Comparison of ENCODE assay signal across 8 cellular contexts in the genomic region with DNA sequence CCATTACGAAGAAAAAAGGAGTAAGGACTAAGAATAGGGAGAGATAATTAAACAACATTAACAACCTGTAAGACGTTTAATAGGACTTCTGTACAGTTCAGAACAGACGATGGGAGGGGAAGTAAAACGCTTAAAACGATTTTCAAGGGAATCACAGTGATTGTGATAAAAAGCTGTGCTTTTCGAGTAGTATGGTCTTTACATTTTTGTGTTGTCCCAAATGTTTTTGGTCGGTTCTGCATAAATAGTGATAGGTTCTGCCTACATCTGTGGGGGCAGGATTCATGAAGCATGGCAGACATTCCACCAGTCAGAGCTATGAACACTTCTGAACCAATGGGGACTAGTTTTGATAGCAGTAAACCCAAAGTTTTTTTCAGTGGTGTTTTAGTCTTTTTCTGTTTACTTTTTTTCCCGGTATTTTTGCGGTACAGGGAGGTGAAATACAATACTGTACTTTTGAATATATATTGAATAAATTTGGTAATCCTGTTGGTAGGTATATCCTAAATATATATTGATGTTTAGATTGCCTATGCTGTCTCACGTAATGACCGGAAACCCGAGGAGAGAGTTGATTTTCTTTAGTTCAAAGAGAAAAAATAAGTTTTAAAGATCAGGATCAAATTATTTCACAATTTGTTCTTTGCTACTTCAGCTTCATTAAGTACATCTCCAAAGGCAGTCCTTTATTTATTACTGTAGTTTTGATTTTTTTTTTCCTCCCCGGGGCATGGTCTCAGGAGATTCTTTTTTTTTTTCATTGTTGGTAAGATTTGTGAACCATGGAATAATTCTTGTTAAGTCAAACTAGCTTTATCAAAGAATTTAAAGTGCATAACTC. TPM values are rescaled to one million over a fixed set of nuclear protein-coding genes. Genes with fewer than 3 reads are reported as not detected.
A peak's percentile ranks its signal among the peaks of the same experiment; 100 is the strongest.
DNase-seq lines count a peak whose midpoint lies in the region; ATAC-seq, FAIRE-seq and TF ChIP-seq lines count a peak whose summit lies in the region.

No MANE protein-coding gene starts in this region.

- peaks cover 5 to 15% (median 13%) of the 10 kb centered on the region in 3 donors for H3K4me1 ChIP-seq in pancreas

- intact Hi-C loops in pancreas (cut with DNase I): no loop called here

- peak; percentile 94 for FAIRE-seq in GM12891 (lab: Jason Lieb, UNC)
- FAIRE-seq in pancreas (lab: Jason Lieb, UNC): peak; percentile 71

- TF ChIP-seq CTCF in pancreas (IDR thresholded peaks at IDR 0.05): no peak

- H3K4me3 ChIP-seq in pancreas: peak overlapping the region; percentile 66 to 91 (median 90)

- TF ChIP-seq POLR2A in GM12891 (IDR thresholded peaks at IDR 0.05; ENCODE audit: low read depth, low read length): no peak

- 0 to 1% methylated on average over 13 of the region's 13 CpGs for WGBS in pancreas, 2 donors

- no peaks in the 10 kb centered on the region for H3K9me3 ChIP-seq in pancreas

- no peaks in the 10 kb centered on the region for H3K36me3 ChIP-seq in pancreas

- ATAC-seq in pancreas: peak in 2 of 4 donors; percentile 21 to 28

- in situ Hi-C loops in ACHN (cut with HindIII; ENCODE audit: low pct_ligation_motif_present, low pct_unique_long_range_greater_than_20kb, low sequenced_read_pairs): no loop called here

- H3K27me3 ChIP-seq in pancreas: no peaks in the 10 kb centered on the region

- DNase-seq in ACHN: peak; percentile 61
- peak; percentile 14 for DNase-seq in GM12891 (ENCODE audit: insufficient read length, low spot score)
- DNase-seq in KG1 (lab: John Stamatoyannopoulos, UW): peak; percentile 40
- peak; percentile 18 for DNase-seq in activated CD8-positive, alpha-beta memory T cell treated with anti-CD3 and anti-CD28 coated beads, Interleukin-2, amount 50 U/mL, for 4 hours
- DNase-seq in fibroblast of the conjunctiva (ENCODE audit: low read depth): peak; percentile 53
- peak in 1 of 6 donors; percentile 20 for DNase-seq in pancreas
- DNase-seq in NCI-H1436 (lab: John Stamatoyannopoulos, UW): no peak
- DNase-seq in NCI-H446 treated with DMSO at 0.1 percent for 48 hours (lab: John Stamatoyannopoulos, UW): no peak

- H3K27ac ChIP-seq in pancreas: peak overlapping the region in 3 of 4 donors; percentile 98 to 99 (median 99)

TF ChIP-seq in GM12891, 5 proteins besides CTCF, POLR2A, EP300 and RAD21:
- no peak for TF ChIP-seq SPI1 (IDR thresholded peaks at IDR 0.05; ENCODE audit: low read depth, low read length)
- TF ChIP-seq TAF1 (IDR thresholded peaks at IDR 0.05; ENCODE audit: low read depth, low read length): no peak
- no peak for TF ChIP-seq POLR2AphosphoS5 (IDR thresholded peaks at IDR 0.05; ENCODE audit: low read depth, low read length)
- no peak for TF ChIP-seq PAX5 (IDR thresholded peaks at IDR 0.05; ENCODE audit: insufficient read depth, low read length, severe bottlenecking)
- no peak for TF ChIP-seq POU2F2 (IDR thresholded peaks at IDR 0.05; ENCODE audit: low read depth, low read length)

RNA-seq across cellular contexts. Expression of gene ERBIN, which starts 1.3 kb away (rescaled TPM):
- polyA plus RNA-seq in GM12891 (2012; ENCODE audit: low read depth, missing spikeins): 26.3 TPM
- total RNA-seq in pancreas: 10 to 100 TPM; 22.3 to 41.0 (median 27.9) TPM
- polyA plus RNA-seq in pancreas: 10 to 100 TPM in 1 of 2 donors, 1 to 10 TPM in 1; 7.8 to 11.1 TPM

Comparison
In these comparisons a context has a peak if more than half of its experiments do, and no peak if none do; other contexts are left out.
1. DNase-seq: peak in ACHN (single experiment), GM12891 (single experiment), KG1 (single experiment), activated CD8-positive, alpha-beta memory T cell treated with anti-CD3 and anti-CD28 coated beads, Interleukin-2, amount 50 U/mL, for 4 hours (single experiment) and fibroblast of the conjunctiva (single experiment); none in NCI-H1436 (single experiment) and NCI-H446 treated with DMSO at 0.1 percent for 48 hours (single experiment).